13 cellular contexts compared by ENCODE assay signal in genomic region chr5:172748341-172748843, GRCh38. TPM values are rescaled to one million over a fixed set of nuclear protein-coding genes. Genes with fewer than 3 reads are reported as not detected.
DNase-seq lines count a peak whose midpoint lies in the region; ATAC-seq and TF ChIP-seq lines count a peak whose summit lies in the region.
"Had no signal": no experiment of that assay in that cellular context is flagged by ENCODE, and none has a peak within 500 bp of the region (broad histone marks: within the 10 kb centered on the region; RNA-seq: fewer than 3 reads in every experiment).

No MANE protein-coding gene starts in this region.

- no peak for ATAC-seq in GM21786 (IDR thresholded peaks at IDR 0.05; ENCODE audit: unreplicated experiment)
- ATAC-seq in HG03045 (IDR thresholded peaks at IDR 0.05; ENCODE audit: unreplicated experiment): no peak
- ATAC-seq: T-cell had no signal

- H2BK5ac ChIP-seq in mesenchymal stem cell (ENCODE audit: low read depth, low read length, poor library complexity, severe bottlenecking): no peak overlapping the region

- H3K27ac ChIP-seq in mesenchymal stem cell (ENCODE audit: low read length, poor library complexity, severe bottlenecking) (no peak overlapping the region), stomach smooth muscle (ENCODE audit: low read length) (peak overlapping the region; percentile 89)

- peak overlapping the region; percentile 4 for H2BK15ac ChIP-seq in mesenchymal stem cell (ENCODE audit: low read depth, poor library complexity, severe bottlenecking)

- H3K9ac ChIP-seq in mesenchymal stem cell (ENCODE audit: low read length) (no peak overlapping the region), stomach smooth muscle (ENCODE audit: low read length in 2 of 2) (peak overlapping the region; percentile 36 to 54)

- no peak overlapping the region for H2AK5ac ChIP-seq in mesenchymal stem cell (ENCODE audit: low read length, severe bottlenecking)

- peak overlapping the region; percentile 39 for H2AFZ ChIP-seq in mesenchymal stem cell (ENCODE audit: low read depth, low read length)

- in situ Hi-C loops in astrocyte of the cerebellum (cut with HindIII; ENCODE audit: low sequenced_read_pairs): no loop called here

- no peak overlapping the region for H3K4me3 ChIP-seq in astrocyte of the cerebellum (ENCODE audit: low read depth, low read length)
- H3K4me3 ChIP-seq in fibroblast of villous mesenchyme (ENCODE audit: low read depth, low read length): no peak overlapping the region
- H3K4me3 ChIP-seq in mesenchymal stem cell (ENCODE audit: insufficient read depth in 1 of 2, low read depth in 1 of 2, low read length in 2 of 2): no peak overlapping the region
- H3K4me3 ChIP-seq in stomach smooth muscle (ENCODE audit: low read length in 2 of 2): peak overlapping the region in 1 of 2 donors; percentile 35

- TF ChIP-seq CTCF in astrocyte of the cerebellum (IDR thresholded peaks at IDR 0.05; ENCODE audit: low read depth, low read length, missing control alignments): no peak
- TF ChIP-seq CTCF in fibroblast of villous mesenchyme (IDR thresholded peaks at IDR 0.05; ENCODE audit: insufficient read depth, low read depth, low read length): no peak

- H3K14ac ChIP-seq in mesenchymal stem cell (ENCODE audit: low read length in 2 of 2): no peak overlapping the region

- peak overlapping the region in 1 of 2 experiments; percentile 61 for H3K4ac ChIP-seq in mesenchymal stem cell (ENCODE audit: low read depth in 1 of 2, low read length in 2 of 2)

- no peak overlapping the region for H3K23ac ChIP-seq in mesenchymal stem cell (ENCODE audit: low read length in 2 of 2)

- H3K36me3 ChIP-seq in mesenchymal stem cell (ENCODE audit: control insufficient read depth in 1 of 2, insufficient read depth in 2 of 2, low read depth in 1 of 2, low read length in 2 of 2) (no peaks in the 10 kb centered on the region), stomach smooth muscle (ENCODE audit: control insufficient read depth in 2 of 2, insufficient read depth in 2 of 2, low read length in 2 of 2) (no peaks in the 10 kb centered on the region)

- H4K8ac ChIP-seq in mesenchymal stem cell (ENCODE audit: low read length): peak overlapping the region; percentile 52

- no peaks in the 10 kb centered on the region for H3K79me1 ChIP-seq in mesenchymal stem cell (replicated peaks; ENCODE audit: low read length, poor library complexity, severe bottlenecking)

- H2BK12ac ChIP-seq in mesenchymal stem cell (ENCODE audit: low read length in 2 of 2): peak overlapping the region in 1 of 2 experiments; percentile 45

- DNase-seq in astrocyte of the cerebellum (ENCODE audit: low read depth): peak; percentile 12
- DNase-seq in fibroblast of villous mesenchyme (ENCODE audit: low read depth): peak; percentile 83
- peak; percentile 87 for DNase-seq in mesenchymal stem cell
- DNase-seq in activated CD4-positive, alpha-beta T cell treated with anti-CD3 and anti-CD28 coated beads for 1 hour: no peak
- DNase-seq in activated CD4-positive, alpha-beta T cell treated with anti-CD3 and anti-CD28 coated beads, Interleukin-2, amount 50 U/mL, for 4 hours: no peak
- DNase-seq: activated CD4-positive, alpha-beta memory T cell treated with anti-CD3 and anti-CD28 coated beads for 36 hours; AML-193; GDM1; stimulated activated CD4-positive, alpha-beta T cell treated with anti-CD3 and anti-CD28 coated beads, Interleukin-12 subunit alpha, Interleukin-12 subunit beta, amount 100 ng/mL, for 4 hours; T-cell had no signal

- H2BK120ac ChIP-seq in mesenchymal stem cell (ENCODE audit: low read depth, low read length): no peak overlapping the region

- peak overlapping the region; percentile 17 to 73 for H3K18ac ChIP-seq in mesenchymal stem cell (ENCODE audit: low read depth in 1 of 2, low read length in 2 of 2)

- H3K27me3 ChIP-seq in mesenchymal stem cell (ENCODE audit: control insufficient read depth in 1 of 2, insufficient read depth in 1 of 2, low read length in 2 of 2): no peaks in the 10 kb centered on the region
- no peaks in the 10 kb centered on the region for H3K27me3 ChIP-seq in stomach smooth muscle (ENCODE audit: control insufficient read depth in 1 of 2, insufficient read depth in 2 of 2, low read length in 2 of 2)

- H3K4me2 ChIP-seq in mesenchymal stem cell (ENCODE audit: low read length, poor library complexity, severe bottlenecking): peak overlapping the region; percentile 40

- peaks cover 5% of the 10 kb centered on the region for H3K9me3 ChIP-seq in mesenchymal stem cell (ENCODE audit: control insufficient read depth, low read length)
- no peaks in the 10 kb centered on the region for H3K9me3 ChIP-seq in stomach smooth muscle (ENCODE audit: control insufficient read depth in 2 of 2, low read length in 2 of 2)

- 55% methylated on average over 36 of the region's 36 CpGs for WGBS in mesenchymal stem cell

- H3K4me1 ChIP-seq in mesenchymal stem cell (ENCODE audit: control insufficient read depth, insufficient read depth, low read depth, low read length) (peaks cover 5% of the 10 kb centered on the region), stomach smooth muscle (ENCODE audit: control insufficient read depth, insufficient read depth, low read length) (peaks cover 57% of the 10 kb centered on the region)

- peak overlapping the region; percentile 23 for H4K91ac ChIP-seq in mesenchymal stem cell (ENCODE audit: low read length)

RNA-seq across cellular contexts. Expression of gene DUSP1, which starts 22.6 kb away (rescaled TPM):
- total RNA-seq in fibroblast of villous mesenchyme: 98.2 and 246 TPM in 2 replicates
- polyA plus RNA-seq in mesenchymal stem cell (2013, experiment 1 of 2): 214 TPM
- 205 TPM for polyA plus RNA-seq in mesenchymal stem cell (2013, experiment 2 of 2)

Comparison
In these comparisons a context has a peak if more than half of its experiments do, and no peak if none do; other contexts are left out.
1. DNase-seq: peak in astrocyte of the cerebellum (single experiment), fibroblast of villous mesenchyme (single experiment) and mesenchymal stem cell (single experiment); none in activated CD4-positive, alpha-beta T cell treated with anti-CD3 and anti-CD28 coated beads for 1 hour (single experiment) and activated CD4-positive, alpha-beta T cell treated with anti-CD3 and anti-CD28 coated beads, Interleukin-2, amount 50 U/mL, for 4 hours (0 of 2).